Comparison of ENCODE assay signal across 1 cellular context in genomic region chr5:38104497-38105230, GRCh38.
TF ChIP-seq lines count a peak whose summit lies in the region.

No MANE protein-coding gene starts in this region.

TF ChIP-seq in H1, 55 proteins besides CTCF, POLR2A, EP300 and RAD21 (continued from another document):
- TF ChIP-seq ATF3 (IDR thresholded peaks at IDR 0.05; ENCODE audit: insufficient read depth, low read depth, low read length) = no peak
- TF ChIP-seq CEBPB (IDR thresholded peaks at IDR 0.05; ENCODE audit: low read depth, low read length) = no peak
- TF ChIP-seq RBBP5 (IDR thresholded peaks at IDR 0.05; ENCODE audit: borderline replicate concordance, low read depth, low read length) = no peak
- 0 out of 2 replicates have a peak, but pooled peaks have one; percentile 72 for TF ChIP-seq YY1 (IDR thresholded peaks at IDR 0.05; ENCODE audit: low read depth, low read length)
- no peak for TF ChIP-seq SRF (IDR thresholded peaks at IDR 0.05; ENCODE audit: low read depth, low read length)
- TF ChIP-seq RNF2 (IDR thresholded peaks at IDR 0.05; ENCODE audit: borderline replicate concordance, low read depth, low read length, missing control alignments, poor library complexity, severe bottlenecking) = no peak
- no peak for TF ChIP-seq GTF2F1 (IDR thresholded peaks at IDR 0.05; ENCODE audit: borderline replicate concordance, low read depth, low read length)
- no peak for TF ChIP-seq TBP (IDR thresholded peaks at IDR 0.05; ENCODE audit: low read depth, low read length)
- TF ChIP-seq PHF8 (conservative IDR thresholded peaks at IDR 0.05; ENCODE audit: low read depth, low read length) = no peak
- TF ChIP-seq E2F6 (IDR thresholded peaks at IDR 0.05) = no peak
- TF ChIP-seq FOSL1 (IDR thresholded peaks at IDR 0.05; ENCODE audit: insufficient read depth, low read depth, low read length) = no peak
- TF ChIP-seq SAP30 (IDR thresholded peaks at IDR 0.05; ENCODE audit: insufficient read depth, insufficient replicate concordance, low read length) = no peak
- no peak for TF ChIP-seq POU5F1 (IDR thresholded peaks at IDR 0.05; ENCODE audit: low read depth, low read length)
- TF ChIP-seq HDAC6 (IDR thresholded peaks at IDR 0.05; ENCODE audit: low read depth, low read length) = no peak
- no peak for TF ChIP-seq KDM5A (IDR thresholded peaks at IDR 0.05; ENCODE audit: low read length)
- TF ChIP-seq SIN3A (conservative IDR thresholded peaks at IDR 0.05 in 1 of 2, IDR thresholded peaks at IDR 0.05 in 1 of 2; ENCODE audit: low read depth in 1 of 2, low read length in 2 of 2) = no peak
- 0 out of 2 replicates have a peak, but pooled peaks have one; percentile 44 for TF ChIP-seq TCF12 (IDR thresholded peaks at IDR 0.05; ENCODE audit: low read depth, low read length)
- TF ChIP-seq SP1 (IDR thresholded peaks at IDR 0.05; ENCODE audit: low read depth, low read length) = no peak; the same call in 1 of the 2 replicates
- TF ChIP-seq CHD7 (IDR thresholded peaks at IDR 0.05; ENCODE audit: insufficient replicate concordance, low read length) = no peak
- TF ChIP-seq NANOG (IDR thresholded peaks at IDR 0.05; ENCODE audit: insufficient read depth, low read depth, low read length, poor library complexity, severe bottlenecking) = peak; percentile 3
